13 cellular contexts compared by ENCODE assay signal in the genomic region with DNA sequence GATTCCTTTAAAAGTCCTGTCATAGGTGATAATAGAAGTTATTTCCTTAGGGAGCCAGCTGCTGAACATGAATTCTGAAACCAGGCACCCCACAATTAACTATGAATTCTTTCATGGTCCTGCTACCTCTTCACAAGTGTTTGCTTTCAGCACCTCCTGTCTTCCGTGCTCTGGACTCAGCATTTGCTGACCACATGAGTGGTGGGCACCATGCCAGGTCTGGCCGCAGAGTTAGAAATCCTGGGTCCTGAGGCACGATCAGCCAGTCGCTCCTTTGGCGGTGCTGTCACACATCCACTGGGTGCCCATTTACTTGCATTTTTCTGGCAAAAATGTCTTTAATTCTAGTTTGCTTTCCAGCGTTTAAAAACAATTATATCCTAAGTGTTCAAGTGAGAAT.
A peak's percentile ranks its signal among the peaks of the same experiment; 100 is the strongest.
DNase-seq lines count a peak whose midpoint lies in the region; ATAC-seq and TF ChIP-seq lines count a peak whose summit lies in the region.
"Had no signal": no experiment of that assay in that cellular context is flagged by ENCODE, and none has a peak within 500 bp of the region (broad histone marks: within the 10 kb centered on the region; RNA-seq: fewer than 3 reads in every experiment).

No MANE protein-coding gene starts in this region.

- H3K4me3 ChIP-seq in choroid plexus epithelial cell (ENCODE audit: low read depth, low read length) (no peak overlapping the region), H7 (ENCODE audit: insufficient read depth, low read depth, low read length) (no peak overlapping the region)

- H3K36me3 ChIP-seq in H7 (replicated peaks; ENCODE audit: control insufficient read depth, insufficient read depth, low read length), result no peaks in the 10 kb centered on the region

- H3K4me3 Mint-ChIP-seq in natural killer cell treated with Interleukin-12 subunit alpha and Interleukin-12 subunit beta and Interleukin-15 and Interleukin-18, amount 100 ng/mL, for 72 hours, result no peak overlapping the region
- H3K4me3 Mint-ChIP-seq: activated CD4-positive, alpha-beta memory T cell treated with anti-CD3 and anti-CD28 coated beads, Interleukin-2, amount 10 ng/mL, durations not matched to agents 7 days and 5 days; activated T-helper 17 cell treated with anti-CD3 and anti-CD28 coated beads, Interleukin-2, amount 50 U/mL, for 72 hours had no signal

- H3K9me3 Mint-ChIP-seq in natural killer cell treated with Interleukin-12 subunit alpha and Interleukin-12 subunit beta and Interleukin-15 and Interleukin-18, amount 100 ng/mL, for 72 hours, result no peaks in the 10 kb centered on the region
- H3K9me3 Mint-ChIP-seq: activated CD4-positive, alpha-beta memory T cell treated with anti-CD3 and anti-CD28 coated beads, Interleukin-2, amount 10 ng/mL, durations not matched to agents 7 days and 5 days; activated T-helper 17 cell treated with anti-CD3 and anti-CD28 coated beads, Interleukin-2, amount 50 U/mL, for 72 hours had no signal

- peaks cover 7 to 9% of the 10 kb centered on the region in 2 donors for H3K27me3 Mint-ChIP-seq in natural killer cell treated with Interleukin-12 subunit alpha and Interleukin-12 subunit beta and Interleukin-15 and Interleukin-18, amount 100 ng/mL, for 72 hours
- H3K27me3 Mint-ChIP-seq: activated CD4-positive, alpha-beta memory T cell treated with anti-CD3 and anti-CD28 coated beads, Interleukin-2, amount 10 ng/mL, durations not matched to agents 7 days and 5 days; activated T-helper 17 cell treated with anti-CD3 and anti-CD28 coated beads, Interleukin-2, amount 50 U/mL, for 72 hours had no signal

- H3K27ac Mint-ChIP-seq in natural killer cell treated with Interleukin-12 subunit alpha and Interleukin-12 subunit beta and Interleukin-15 and Interleukin-18, amount 100 ng/mL, for 72 hours, result no peak overlapping the region
- H3K27ac Mint-ChIP-seq: activated CD4-positive, alpha-beta memory T cell treated with anti-CD3 and anti-CD28 coated beads, Interleukin-2, amount 10 ng/mL, durations not matched to agents 7 days and 5 days; activated T-helper 17 cell treated with anti-CD3 and anti-CD28 coated beads, Interleukin-2, amount 50 U/mL, for 72 hours had no signal

- H3K27me3 ChIP-seq in H7 (ENCODE audit: control insufficient read depth, insufficient read depth, low read length), result no peaks in the 10 kb centered on the region

- TF ChIP-seq CTCF in choroid plexus epithelial cell (conservative IDR thresholded peaks at IDR 0.05; ENCODE audit: low read depth, low read length), result no peak

- no peaks in the 10 kb centered on the region for H3K36me3 Mint-ChIP-seq in natural killer cell treated with Interleukin-12 subunit alpha and Interleukin-12 subunit beta and Interleukin-15 and Interleukin-18, amount 100 ng/mL, for 72 hours

- DNase-seq in EH (ENCODE audit: low read depth) (peak; percentile 5), NCI-H345 (lab: John Stamatoyannopoulos, UW) (peak; percentile 65), choroid plexus epithelial cell (ENCODE audit: low read depth) (peak; percentile 61), midbrain (lab: John Stamatoyannopoulos, UW) (peak; percentile 29), H7 (no peak), COLO668 (lab: John Stamatoyannopoulos, UW; ENCODE audit: unreplicated experiment) (no peak)
- DNase-seq in natural killer cell treated with Interleukin-12 subunit alpha and Interleukin-12 subunit beta and Interleukin-15 and Interleukin-18, amount 100 ng/mL, for 72 hours (ENCODE audit: low spot score), result no peak
- DNase-seq: activated CD4-positive, alpha-beta memory T cell treated with anti-CD3 and anti-CD28 coated beads, Interleukin-2, amount 10 ng/mL, durations not matched to agents 7 days and 5 days; amniotic stem cell; SIG-M5; stimulated activated CD4-positive, alpha-beta T cell treated with anti-CD3 and anti-CD28 coated beads, Interleukin-4, amount 100 ng/mL, for 1 hour had no signal

- ATAC-seq in HG03045 (IDR thresholded peaks at IDR 0.05; ENCODE audit: unreplicated experiment), result no peak
- ATAC-seq in natural killer cell treated with Interleukin-12 subunit alpha and Interleukin-12 subunit beta and Interleukin-15 and Interleukin-18, amount 100 ng/mL, for 72 hours, result no peak
- ATAC-seq: activated T-helper 17 cell treated with anti-CD3 and anti-CD28 coated beads, Interleukin-2, amount 50 U/mL, for 72 hours had no signal

- H3K4me1 Mint-ChIP-seq in natural killer cell treated with Interleukin-12 subunit alpha and Interleukin-12 subunit beta and Interleukin-15 and Interleukin-18, amount 100 ng/mL, for 72 hours (ENCODE audit: low read depth in 2 of 2), result peaks cover 0 to 5% of the 10 kb centered on the region in 2 donors
- H3K4me1 Mint-ChIP-seq: activated CD4-positive, alpha-beta memory T cell treated with anti-CD3 and anti-CD28 coated beads, Interleukin-2, amount 10 ng/mL, durations not matched to agents 7 days and 5 days; activated T-helper 17 cell treated with anti-CD3 and anti-CD28 coated beads, Interleukin-2, amount 50 U/mL, for 72 hours had no signal

Comparison
In these comparisons a context has a peak if more than half of its experiments do, and no peak if none do; other contexts are left out.
1. DNase-seq: peak in EH (single experiment), NCI-H345 (single experiment), choroid plexus epithelial cell (single experiment) and midbrain (single experiment); none in H7 (single experiment), natural killer cell treated with Interleukin-12 subunit alpha and Interleukin-12 subunit beta and Interleukin-15 and Interleukin-18, amount 100 ng/mL, for 72 hours (single experiment) and COLO668 (single experiment).